ENCODE assay signal across 10 cellular contexts in the genomic region with DNA sequence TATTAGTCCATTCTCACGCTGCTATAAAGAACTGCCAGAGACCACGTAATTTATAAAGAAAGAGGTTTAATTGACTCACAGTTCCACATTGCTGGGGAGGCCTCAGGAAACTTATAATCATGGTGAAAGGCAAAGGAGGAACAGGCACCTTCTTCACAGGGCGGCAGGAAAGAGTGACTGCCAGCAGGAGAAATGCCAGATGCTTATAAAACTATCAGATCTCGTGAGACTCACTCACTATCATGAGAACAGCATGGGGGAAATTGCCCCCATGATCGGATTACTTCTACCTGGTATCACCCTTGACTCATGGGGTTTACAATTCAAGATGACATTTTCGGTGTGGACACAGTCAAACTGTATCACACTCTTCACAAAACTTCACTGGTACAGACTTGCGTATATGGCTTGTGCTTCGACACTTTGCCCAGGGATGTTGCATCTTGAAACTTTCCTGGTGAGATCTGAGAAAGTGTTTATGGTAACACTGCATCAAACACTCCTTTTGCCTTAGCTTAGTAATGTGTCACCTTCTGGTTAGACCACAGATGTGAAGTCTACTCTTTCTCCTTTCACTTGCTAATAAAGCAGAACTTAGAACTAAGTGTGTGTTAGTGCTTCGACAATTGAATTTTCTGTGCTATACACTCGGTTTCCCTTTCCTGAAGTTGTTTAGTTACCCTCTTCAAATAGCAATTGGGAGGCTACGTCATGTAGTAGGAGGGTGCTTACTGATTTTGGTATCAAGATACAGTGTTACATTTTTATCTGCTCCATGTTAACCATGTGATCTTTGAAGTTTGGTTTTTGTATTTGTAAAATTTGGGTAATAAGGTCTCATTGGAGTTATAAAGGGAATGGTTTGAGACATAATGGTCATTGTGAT.
DNase-seq lines count a peak whose midpoint lies in the region; ATAC-seq, FAIRE-seq and TF ChIP-seq lines count a peak whose summit lies in the region.
"Had no signal": no experiment of that assay in that cellular context is flagged by ENCODE, and none has a peak within 500 bp of the region (broad histone marks: within the 10 kb centered on the region; RNA-seq: fewer than 3 reads in every experiment).

No MANE protein-coding gene starts in this region.

- H3K9me2 ChIP-seq in OCI-LY1 (ENCODE audit: low read depth, low read length): no peaks in the 10 kb centered on the region

- FAIRE-seq in kidney (lab: Jason Lieb, UNC): no peak

- no peak for TF ChIP-seq POLR2A in gastroesophageal sphincter (IDR thresholded peaks at IDR 0.05)

- H3K36me3 ChIP-seq in OCI-LY1 (ENCODE audit: insufficient read depth, low read length): no peaks in the 10 kb centered on the region
- no peaks in the 10 kb centered on the region for H3K36me3 ChIP-seq in gastroesophageal sphincter
- H3K36me3 ChIP-seq in kidney (ENCODE audit: control insufficient read depth in 1 of 2, insufficient read depth in 2 of 2, low read length in 2 of 2): no peaks in the 10 kb centered on the region

- CTCF ChIA-PET in CD4-positive, alpha-beta T cell (lab: Charles Lee): no interaction called here

- H3K27ac Mint-ChIP-seq in CD4-positive, alpha-beta T cell: peak overlapping the region; percentile 67

- intact Hi-C loops in CD4-positive, alpha-beta T cell (cut with DNase I, micrococcal nuclease): loop anchor here in 1 of 2 experiments (2.0 to 10.0 kb wide), 2 partner anchors 17 to 185 kb away; partner anchors contain the start of gene LPP
- intact Hi-C loops in kidney (cut with DNase I): no loop called here

- H3K9ac ChIP-seq in OCI-LY1 (ENCODE audit: low read length) (no peak overlapping the region), kidney (ENCODE audit: low read length in 2 of 2) (no peak overlapping the region)

- POLR2A ChIA-PET in CD4-positive, alpha-beta T cell (lab: Charles Lee): no interaction called here

- no peaks in the 10 kb centered on the region for H3K9me3 Mint-ChIP-seq in CD4-positive, alpha-beta T cell

- no peaks in the 10 kb centered on the region for H3K79me2 ChIP-seq in OCI-LY1 (ENCODE audit: insufficient read depth, low read length)

- H3K4me3 Mint-ChIP-seq in CD4-positive, alpha-beta T cell: peak overlapping the region; percentile 66

- no peaks in the 10 kb centered on the region for H3K9me3 ChIP-seq in CD4-positive, alpha-beta T cell (ENCODE audit: control insufficient read depth, low read length)
- H3K9me3 ChIP-seq in OCI-LY1 (ENCODE audit: low read length): no peaks in the 10 kb centered on the region
- H3K9me3 ChIP-seq in gastroesophageal sphincter: no peaks in the 10 kb centered on the region
- no peaks in the 10 kb centered on the region for H3K9me3 ChIP-seq in kidney (ENCODE audit: control insufficient read depth in 1 of 2, low read length in 2 of 2)

- WGBS in gastroesophageal sphincter (ENCODE audit: low coverage in 1 of 2), 2 donors: 59 to 60% methylated on average over 10 to 11 of the region's 11 CpGs

- H3K27me3 Mint-ChIP-seq in CD4-positive, alpha-beta T cell: no peaks in the 10 kb centered on the region

- H3K4me3 ChIP-seq in OCI-LY1 (ENCODE audit: low read depth, low read length, poor library complexity, severe bottlenecking) (no peak overlapping the region), gastroesophageal sphincter (no peak overlapping the region), kidney (ENCODE audit: low read length in 2 of 2) (no peak overlapping the region)

- H3K4me1 ChIP-seq in OCI-LY1 (ENCODE audit: insufficient read depth, low read length, severe bottlenecking): peaks cover 16% of the 10 kb centered on the region
- peaks cover 30 to 90% (median 32%) of the 10 kb centered on the region in 3 donors for H3K4me1 ChIP-seq in gastroesophageal sphincter
- H3K4me1 ChIP-seq in kidney (ENCODE audit: control insufficient read depth in 1 of 2, insufficient read depth in 1 of 2, low read depth in 1 of 2, low read length in 2 of 2): no peaks in the 10 kb centered on the region

- H3K27ac ChIP-seq in CD4-positive, alpha-beta T cell (ENCODE audit: low read depth, low read length): no peak overlapping the region
- no peak overlapping the region for H3K27ac ChIP-seq in OCI-LY1 (ENCODE audit: low read depth, low read length, poor library complexity, severe bottlenecking)
- H3K27ac ChIP-seq in gastroesophageal sphincter: peak overlapping the region; percentile 34 to 46 (median 44)
- no peak overlapping the region for H3K27ac ChIP-seq in kidney (ENCODE audit: low read depth in 2 of 2, low read length in 2 of 2)
- H3K27ac ChIP-seq: C4-2B had no signal

- TF ChIP-seq CTCF in CD4-positive, alpha-beta T cell (IDR thresholded peaks at IDR 0.05): no peak
- TF ChIP-seq CTCF in OCI-LY1 (IDR thresholded peaks at IDR 0.05; ENCODE audit: low read length) (no peak), gastroesophageal sphincter (IDR thresholded peaks at IDR 0.05) (no peak), kidney (IDR thresholded peaks at IDR 0.05; ENCODE audit: borderline replicate concordance, extremely low read depth, insufficient read depth) (no peak)

- no peak for TF ChIP-seq EP300 in gastroesophageal sphincter (IDR thresholded peaks at IDR 0.05)

- no peak for DNase-seq in CD4-positive, alpha-beta T cell
- no peak for DNase-seq in DMS79 treated with DMSO at 0.1 percent for 48 hours (lab: John Stamatoyannopoulos, UW)
- no peak for DNase-seq in NCI-H2196 (lab: John Stamatoyannopoulos, UW; ENCODE audit: unreplicated experiment)
- no peak for DNase-seq in NCI-H748 treated with DMSO at 0.1 percent for 48 hours (lab: John Stamatoyannopoulos, UW)
- DNase-seq in kidney: no peak
- DNase-seq: NCI-H774 had no signal

- H3F3A ChIP-seq in OCI-LY1 (ENCODE audit: insufficient read depth, low read length): 0 out of 2 replicates have a peak, but pooled peaks cover 3% of the 10 kb centered on the region

- H3K4me1 Mint-ChIP-seq in CD4-positive, alpha-beta T cell (ENCODE audit: low read depth): peaks cover 24% of the 10 kb centered on the region

- peak overlapping the region; percentile 17 for H3K4me2 ChIP-seq in OCI-LY1 (ENCODE audit: low read length)

- ATAC-seq in CD4-positive, alpha-beta T cell (ENCODE audit: poor library complexity): peak; percentile 79
- ATAC-seq in GM21526 (IDR thresholded peaks at IDR 0.05; ENCODE audit: low FRiP score, unreplicated experiment) (peak; percentile 66), gastroesophageal sphincter (no peak)

- H3K27me3 ChIP-seq in CD4-positive, alpha-beta T cell (ENCODE audit: control insufficient read depth, insufficient read depth, low read length): no peaks in the 10 kb centered on the region
- H3K27me3 ChIP-seq in OCI-LY1 (ENCODE audit: insufficient read depth, low read length) (no peaks in the 10 kb centered on the region), gastroesophageal sphincter (no peaks in the 10 kb centered on the region)

- H4K20me1 ChIP-seq in OCI-LY1 (ENCODE audit: insufficient read depth, low read length): no peaks in the 10 kb centered on the region

- peaks cover 4% of the 10 kb centered on the region for H3K36me3 Mint-ChIP-seq in CD4-positive, alpha-beta T cell (ENCODE audit: low read depth)

- H2AFZ ChIP-seq in OCI-LY1 (ENCODE audit: low read length): no peak overlapping the region

Comparison
In these comparisons a context has a peak if more than half of its experiments do, and no peak if none do; other contexts are left out.
1. H3K27ac ChIP-seq: peak in gastroesophageal sphincter (4 of 4); none in CD4-positive, alpha-beta T cell (single experiment), OCI-LY1 (single experiment) and kidney (0 of 2).